Comparison of ENCODE assay signal across 15 cellular contexts in the genomic region with DNA sequence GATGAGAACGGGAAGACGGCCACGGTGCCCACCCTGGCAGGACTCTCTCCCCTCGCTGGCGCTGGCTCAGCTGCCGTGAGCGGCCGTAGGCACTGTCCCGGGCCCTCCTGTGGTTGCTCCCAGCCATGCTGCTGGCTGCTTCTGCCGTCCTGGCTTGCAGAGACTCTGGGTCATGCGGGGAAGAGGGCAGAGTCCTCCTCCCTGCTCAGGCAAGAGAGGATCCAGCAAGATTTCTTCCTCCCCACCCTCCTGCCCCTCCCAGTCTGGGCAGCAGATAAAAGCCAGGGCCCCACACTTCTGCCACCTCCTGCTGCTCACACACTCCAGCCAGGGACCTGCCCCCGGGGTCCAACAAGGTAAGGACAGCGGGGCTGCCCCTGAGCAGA.
A peak's percentile ranks its signal among the peaks of the same experiment; 100 is the strongest.
DNase-seq lines count a peak whose midpoint lies in the region; ATAC-seq, FAIRE-seq and TF ChIP-seq lines count a peak whose summit lies in the region.
"Had no signal": no experiment of that assay in that cellular context is flagged by ENCODE, and none has a peak within 500 bp of the region (broad histone marks: within the 10 kb centered on the region; RNA-seq: fewer than 3 reads in every experiment).

No MANE protein-coding gene starts in this region.

- H3K36me3 Mint-ChIP-seq in activated naive CD8-positive, alpha-beta T cell treated with anti-CD3 and anti-CD28 coated beads for 36 hours: peaks cover 21% of the 10 kb centered on the region
- H3K36me3 Mint-ChIP-seq in activated naive CD8-positive, alpha-beta T cell treated with anti-CD3 and anti-CD28 coated beads, Interleukin-2, amount 50 U/mL, for 24 hours (ENCODE audit: low read depth): peaks cover 10% of the 10 kb centered on the region
- no peaks in the 10 kb centered on the region for H3K36me3 Mint-ChIP-seq in type B pancreatic cell
- peaks cover 34% of the 10 kb centered on the region for H3K36me3 Mint-ChIP-seq in activated T-helper 2 cell treated with anti-CD3 and anti-CD28 coated beads, Interferon-gamma antibody, Interleukin-2, Interleukin-4, amounts not matched to agents 10 μg/mL and 5 μg/mL and 100 μg/mL, durations not matched to agents 14 hours and 24 hours and 36 hours (ENCODE audit: low read depth)

- WGBS in mesenchymal stem cell: 83% methylated on average over 12 of the region's 13 CpGs

- no peak overlapping the region for H3K4ac ChIP-seq in mesenchymal stem cell (ENCODE audit: low read depth in 1 of 2, low read length in 2 of 2)

- H2AFZ ChIP-seq in mesenchymal stem cell (ENCODE audit: low read depth, low read length): no peak overlapping the region

- FAIRE-seq in H54 (lab: Jason Lieb, UNC): no peak
- FAIRE-seq: A549 had no signal

- no peak overlapping the region for H2AK5ac ChIP-seq in mesenchymal stem cell (ENCODE audit: low read length, severe bottlenecking)

- no peak overlapping the region for H3K9ac ChIP-seq in mesenchymal stem cell (ENCODE audit: low read length)

- H4K91ac ChIP-seq in mesenchymal stem cell (ENCODE audit: low read length): no peak overlapping the region

- TF ChIP-seq CTCF in type B pancreatic cell (conservative IDR thresholded peaks at IDR 0.05): no peak

- H3K27ac ChIP-seq in mesenchymal stem cell (ENCODE audit: low read length, poor library complexity, severe bottlenecking): no peak overlapping the region
- H3K27ac ChIP-seq: A549 had no signal

- no peaks in the 10 kb centered on the region for H3K9me3 Mint-ChIP-seq in activated naive CD8-positive, alpha-beta T cell treated with anti-CD3 and anti-CD28 coated beads for 36 hours
- no peaks in the 10 kb centered on the region for H3K9me3 Mint-ChIP-seq in activated naive CD8-positive, alpha-beta T cell treated with anti-CD3 and anti-CD28 coated beads, Interleukin-2, amount 50 U/mL, for 24 hours
- no peaks in the 10 kb centered on the region for H3K9me3 Mint-ChIP-seq in type B pancreatic cell
- H3K9me3 Mint-ChIP-seq in activated T-helper 2 cell treated with anti-CD3 and anti-CD28 coated beads, Interferon-gamma antibody, Interleukin-2, Interleukin-4, amounts not matched to agents 10 μg/mL and 5 μg/mL and 100 μg/mL, durations not matched to agents 14 hours and 24 hours and 36 hours: no peaks in the 10 kb centered on the region
- H3K9me3 Mint-ChIP-seq: dendritic cell treated with granulocyte-macrophage colony-stimulating factor and Interleukin-4, amounts not matched to agents 40 ng/mL and 50 ng/mL, for 4 days; immature natural killer cell; naive thymus-derived CD4-positive, alpha-beta T cell had no signal

- no peak overlapping the region for H2BK120ac ChIP-seq in mesenchymal stem cell (ENCODE audit: low read depth, low read length)

- H3K14ac ChIP-seq in mesenchymal stem cell (ENCODE audit: low read length in 2 of 2): no peak overlapping the region

- H3K23ac ChIP-seq in mesenchymal stem cell (ENCODE audit: low read length in 2 of 2): no peak overlapping the region

- H3K27me3 ChIP-seq in mesenchymal stem cell (ENCODE audit: control insufficient read depth in 1 of 2, insufficient read depth in 1 of 2, low read length in 2 of 2): no peaks in the 10 kb centered on the region

- H3K27me3 Mint-ChIP-seq in activated naive CD8-positive, alpha-beta T cell treated with anti-CD3 and anti-CD28 coated beads for 36 hours: no peaks in the 10 kb centered on the region
- H3K27me3 Mint-ChIP-seq in activated naive CD8-positive, alpha-beta T cell treated with anti-CD3 and anti-CD28 coated beads, Interleukin-2, amount 50 U/mL, for 24 hours: no peaks in the 10 kb centered on the region
- H3K27me3 Mint-ChIP-seq in type B pancreatic cell: no peaks in the 10 kb centered on the region
- no peaks in the 10 kb centered on the region for H3K27me3 Mint-ChIP-seq in activated T-helper 2 cell treated with anti-CD3 and anti-CD28 coated beads, Interferon-gamma antibody, Interleukin-2, Interleukin-4, amounts not matched to agents 10 μg/mL and 5 μg/mL and 100 μg/mL, durations not matched to agents 14 hours and 24 hours and 36 hours (ENCODE audit: low read depth)
- H3K27me3 Mint-ChIP-seq: dendritic cell treated with granulocyte-macrophage colony-stimulating factor and Interleukin-4, amounts not matched to agents 40 ng/mL and 50 ng/mL, for 4 days; naive thymus-derived CD4-positive, alpha-beta T cell had no signal

- peaks cover 8 to 41% of the 10 kb centered on the region in 2 experiments for H3K36me3 ChIP-seq in mesenchymal stem cell (ENCODE audit: control insufficient read depth in 1 of 2, insufficient read depth in 2 of 2, low read depth in 1 of 2, low read length in 2 of 2)

- H3K4me2 ChIP-seq in mesenchymal stem cell (ENCODE audit: low read length, poor library complexity, severe bottlenecking): no peak overlapping the region
- H3K4me2 ChIP-seq: A549 had no signal

- no peak overlapping the region for H3K4me3 ChIP-seq in mesenchymal stem cell (ENCODE audit: insufficient read depth in 1 of 2, low read depth in 1 of 2, low read length in 2 of 2)
- H3K4me3 ChIP-seq: A549 had no signal

- H2BK12ac ChIP-seq in mesenchymal stem cell (ENCODE audit: low read length in 2 of 2): no peak overlapping the region

- TF ChIP-seq POLR2A in erythroblast (IDR thresholded peaks at IDR 0.05; ENCODE audit: low read length) (no peak), H54 (IDR thresholded peaks at IDR 0.05; ENCODE audit: low read depth, low read length) (no peak)

- no peak overlapping the region for H2BK15ac ChIP-seq in mesenchymal stem cell (ENCODE audit: low read depth, poor library complexity, severe bottlenecking)

- no peak for ATAC-seq in activated naive CD8-positive, alpha-beta T cell treated with anti-CD3 and anti-CD28 coated beads, Interleukin-2, amount 50 U/mL, for 24 hours
- ATAC-seq: naive thymus-derived CD4-positive, alpha-beta T cell; SK-N-SH treated with all-trans-retinoic acid at 6 μM for 48 hours had no signal

- H3K9me3 ChIP-seq in mesenchymal stem cell (ENCODE audit: control insufficient read depth, low read length): no peaks in the 10 kb centered on the region
- H3K9me3 ChIP-seq: A549 had no signal

- H4K8ac ChIP-seq in mesenchymal stem cell (ENCODE audit: low read length): peak overlapping the region; percentile 24

- intact Hi-C loops in activated T-helper 2 cell treated with anti-CD3 and anti-CD28 coated beads, Interferon-gamma antibody, Interleukin-2, Interleukin-4, amounts not matched to agents 10 μg/mL and 5 μg/mL and 100 μg/mL, durations not matched to agents 14 hours and 24 hours and 36 hours (cut with micrococcal nuclease): no loop called here

- peak overlapping the region; percentile 29 for H3K27ac Mint-ChIP-seq in activated naive CD8-positive, alpha-beta T cell treated with anti-CD3 and anti-CD28 coated beads for 36 hours
- H3K27ac Mint-ChIP-seq in activated naive CD8-positive, alpha-beta T cell treated with anti-CD3 and anti-CD28 coated beads, Interleukin-2, amount 50 U/mL, for 24 hours: no peak overlapping the region
- peak overlapping the region; percentile 59 for H3K27ac Mint-ChIP-seq in type B pancreatic cell
- no peak overlapping the region for H3K27ac Mint-ChIP-seq in activated T-helper 2 cell treated with anti-CD3 and anti-CD28 coated beads, Interferon-gamma antibody, Interleukin-2, Interleukin-4, amounts not matched to agents 10 μg/mL and 5 μg/mL and 100 μg/mL, durations not matched to agents 14 hours and 24 hours and 36 hours
- H3K27ac Mint-ChIP-seq: dendritic cell treated with granulocyte-macrophage colony-stimulating factor and Interleukin-4, amounts not matched to agents 40 ng/mL and 50 ng/mL, for 4 days; immature natural killer cell had no signal

- peaks cover 42% of the 10 kb centered on the region for H3K4me1 ChIP-seq in mesenchymal stem cell (ENCODE audit: control insufficient read depth, insufficient read depth, low read depth, low read length)
- H3K4me1 ChIP-seq: A549 had no signal

- H3K18ac ChIP-seq in mesenchymal stem cell (ENCODE audit: low read depth in 1 of 2, low read length in 2 of 2): no peak overlapping the region

- H3K4me3 Mint-ChIP-seq in activated naive CD8-positive, alpha-beta T cell treated with anti-CD3 and anti-CD28 coated beads for 36 hours: no peak overlapping the region
- no peak overlapping the region for H3K4me3 Mint-ChIP-seq in activated naive CD8-positive, alpha-beta T cell treated with anti-CD3 and anti-CD28 coated beads, Interleukin-2, amount 50 U/mL, for 24 hours
- H3K4me3 Mint-ChIP-seq in type B pancreatic cell: no peak overlapping the region
- no peak overlapping the region for H3K4me3 Mint-ChIP-seq in activated T-helper 2 cell treated with anti-CD3 and anti-CD28 coated beads, Interferon-gamma antibody, Interleukin-2, Interleukin-4, amounts not matched to agents 10 μg/mL and 5 μg/mL and 100 μg/mL, durations not matched to agents 14 hours and 24 hours and 36 hours (ENCODE audit: low read depth)
- H3K4me3 Mint-ChIP-seq: dendritic cell treated with granulocyte-macrophage colony-stimulating factor and Interleukin-4, amounts not matched to agents 40 ng/mL and 50 ng/mL, for 4 days; immature natural killer cell; naive thymus-derived CD4-positive, alpha-beta T cell had no signal

- DNase-seq in activated naive CD8-positive, alpha-beta T cell treated with anti-CD3 and anti-CD28 coated beads for 36 hours: no peak
- no peak for DNase-seq in activated naive CD8-positive, alpha-beta T cell treated with anti-CD3 and anti-CD28 coated beads, Interleukin-2, amount 50 U/mL, for 24 hours
- peak; percentile 67 to 73 for DNase-seq in erythroblast (lab: John Stamatoyannopoulos, UW)
- no peak for DNase-seq in mesenchymal stem cell
- no peak for DNase-seq in type B pancreatic cell (ENCODE audit: extremely low spot score, unreplicated experiment)
- no peak for DNase-seq in activated CD8-positive, alpha-beta memory T cell treated with anti-CD3 and anti-CD28 coated beads for 24 hours
- DNase-seq in activated T-helper 2 cell treated with anti-CD3 and anti-CD28 coated beads, Interferon-gamma antibody, Interleukin-2, Interleukin-4, amounts not matched to agents 10 μg/mL and 5 μg/mL and 100 μg/mL, durations not matched to agents 14 hours and 24 hours and 36 hours (ENCODE audit: low spot score): no peak
- DNase-seq in H54 (ENCODE audit: insufficient read length, low spot score): no peak
- DNase-seq: activated CD4-positive, CD25-positive, alpha-beta regulatory T cell; HCEC 1CT; immature natural killer cell; naive thymus-derived CD4-positive, alpha-beta T cell had no signal

- peaks cover 67% of the 10 kb centered on the region for H3K79me1 ChIP-seq in mesenchymal stem cell (replicated peaks; ENCODE audit: low read length, poor library complexity, severe bottlenecking)

- H3K4me1 Mint-ChIP-seq in activated naive CD8-positive, alpha-beta T cell treated with anti-CD3 and anti-CD28 coated beads for 36 hours: peaks cover 34% of the 10 kb centered on the region
- H3K4me1 Mint-ChIP-seq in activated naive CD8-positive, alpha-beta T cell treated with anti-CD3 and anti-CD28 coated beads, Interleukin-2, amount 50 U/mL, for 24 hours: peaks cover 45% of the 10 kb centered on the region
- H3K4me1 Mint-ChIP-seq in type B pancreatic cell (ENCODE audit: unreplicated experiment): peaks cover 59% of the 10 kb centered on the region
- H3K4me1 Mint-ChIP-seq in activated T-helper 2 cell treated with anti-CD3 and anti-CD28 coated beads, Interferon-gamma antibody, Interleukin-2, Interleukin-4, amounts not matched to agents 10 μg/mL and 5 μg/mL and 100 μg/mL, durations not matched to agents 14 hours and 24 hours and 36 hours (ENCODE audit: low read depth): peaks cover 28% of the 10 kb centered on the region

- no peak overlapping the region for H2BK5ac ChIP-seq in mesenchymal stem cell (ENCODE audit: low read depth, low read length, poor library complexity, severe bottlenecking)

Comparison
In these comparisons a context has a peak if more than half of its experiments do, and no peak if none do; other contexts are left out.
1. H3K27ac Mint-ChIP-seq: peak in activated naive CD8-positive, alpha-beta T cell treated with anti-CD3 and anti-CD28 coated beads for 36 hours (single experiment) and type B pancreatic cell (single experiment); none in activated naive CD8-positive, alpha-beta T cell treated with anti-CD3 and anti-CD28 coated beads, Interleukin-2, amount 50 U/mL, for 24 hours (single experiment) and activated T-helper 2 cell treated with anti-CD3 and anti-CD28 coated beads, Interferon-gamma antibody, Interleukin-2, Interleukin-4, amounts not matched to agents 10 μg/mL and 5 μg/mL and 100 μg/mL, durations not matched to agents 14 hours and 24 hours and 36 hours (single experiment).
2. DNase-seq: peak in erythroblast (2 of 2); none in activated naive CD8-positive, alpha-beta T cell treated with anti-CD3 and anti-CD28 coated beads for 36 hours (single experiment), activated naive CD8-positive, alpha-beta T cell treated with anti-CD3 and anti-CD28 coated beads, Interleukin-2, amount 50 U/mL, for 24 hours (single experiment), mesenchymal stem cell (single experiment), type B pancreatic cell (single experiment), activated CD8-positive, alpha-beta memory T cell treated with anti-CD3 and anti-CD28 coated beads for 24 hours (single experiment), activated T-helper 2 cell treated with anti-CD3 and anti-CD28 coated beads, Interferon-gamma antibody, Interleukin-2, Interleukin-4, amounts not matched to agents 10 μg/mL and 5 μg/mL and 100 μg/mL, durations not matched to agents 14 hours and 24 hours and 36 hours (single experiment) and H54 (single experiment).